ENCODE assay signal across 1 cellular context in the genomic region with DNA sequence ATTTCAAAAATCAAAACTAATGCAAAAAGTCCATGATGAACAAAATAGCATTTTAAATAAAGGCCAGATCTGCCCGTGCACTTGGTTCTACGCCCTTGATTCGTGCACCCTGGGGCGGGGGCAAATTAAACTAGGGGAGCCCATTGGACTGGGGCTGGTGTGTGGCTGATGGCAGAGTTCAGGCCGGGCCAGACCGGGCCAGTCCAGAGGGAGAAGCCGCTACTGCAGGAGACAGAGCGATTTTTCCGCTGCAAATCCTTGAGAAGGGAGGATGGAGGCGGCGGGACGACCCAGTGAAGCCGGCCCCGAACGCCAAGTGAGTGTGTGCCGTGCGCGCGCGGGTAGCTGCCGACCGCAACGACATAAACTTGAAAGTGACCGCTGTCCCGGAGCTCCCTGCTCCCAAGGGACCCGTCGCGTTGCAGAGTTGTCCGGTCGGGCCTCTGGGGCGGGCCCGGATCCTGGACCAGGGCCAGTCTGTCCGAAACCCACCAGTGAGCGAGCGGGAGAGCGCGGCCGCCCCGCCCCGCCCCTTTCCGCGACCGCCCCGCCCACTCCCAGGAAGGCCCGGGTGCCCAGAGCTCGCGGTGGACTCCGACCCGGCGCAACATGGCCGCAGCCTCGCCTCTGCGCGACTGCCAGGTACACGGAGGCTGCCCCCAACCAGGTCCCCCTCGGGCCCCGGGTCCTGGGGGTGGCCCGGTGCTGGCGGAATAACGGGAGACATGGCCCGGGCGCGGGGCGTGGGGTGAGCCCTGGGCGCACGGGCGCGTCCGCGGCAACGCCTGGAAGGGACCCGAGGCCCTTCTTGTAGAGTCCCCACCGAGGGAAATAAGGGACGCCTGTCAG.
A peak's percentile ranks its signal among the peaks of the same experiment; 100 is the strongest.
TF ChIP-seq lines count a peak whose summit lies in the region.

TSS of gene TTC38 (plus strand) at position 578 of the 849 bp plus-strand sequence. CDS start at position 610, 32 bp downstream.

TF ChIP-seq in HepG2, 621 proteins besides CTCF, POLR2A, EP300 and RAD21 (continued from another document and continues in another):
- TF ChIP-seq, protein P1, sequence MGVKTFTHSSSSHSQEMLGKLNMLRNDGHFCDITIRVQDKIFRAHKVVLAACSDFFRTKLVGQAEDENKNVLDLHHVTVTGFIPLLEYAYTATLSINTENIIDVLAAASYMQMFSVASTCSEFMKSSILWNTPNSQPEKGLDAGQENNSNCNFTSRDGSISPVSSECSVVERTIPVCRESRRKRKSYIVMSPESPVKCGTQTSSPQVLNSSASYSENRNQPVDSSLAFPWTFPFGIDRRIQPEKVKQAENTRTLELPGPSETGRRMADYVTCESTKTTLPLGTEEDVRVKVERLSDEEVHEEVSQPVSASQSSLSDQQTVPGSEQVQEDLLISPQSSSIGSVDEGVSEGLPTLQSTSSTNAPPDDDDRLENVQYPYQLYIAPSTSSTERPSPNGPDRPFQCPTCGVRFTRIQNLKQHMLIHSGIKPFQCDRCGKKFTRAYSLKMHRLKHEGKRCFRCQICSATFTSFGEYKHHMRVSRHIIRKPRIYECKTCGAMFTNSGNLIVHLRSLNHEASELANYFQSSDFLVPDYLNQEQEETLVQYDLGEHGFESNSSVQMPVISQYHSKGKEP (CRISPR knock-in tag; IDR thresholded peaks at IDR 0.05): 0 out of 2 replicates have a peak, but pooled peaks have one; percentile 17
- TF ChIP-seq RBM22 (optimal IDR thresholded peaks at IDR 0.05; ENCODE audit: low read length): no peak
- no peak for TF ChIP-seq ZNF543 (CRISPR knock-in tag; IDR thresholded peaks at IDR 0.05)
- no peak; the same call in 1 of the 2 replicates for TF ChIP-seq RBAK (CRISPR knock-in tag; IDR thresholded peaks at IDR 0.05)
- TF ChIP-seq ATF5 (CRISPR knock-in tag; IDR thresholded peaks at IDR 0.05; ENCODE audit: low read depth): no peak
- TF ChIP-seq DBP (CRISPR knock-in tag; IDR thresholded peaks at IDR 0.05; ENCODE audit: not compliant biosample characterization): no peak
- no peak for TF ChIP-seq MTF2 (CRISPR knock-in tag; IDR thresholded peaks at IDR 0.05; ENCODE audit: borderline replicate concordance)
- no peak for TF ChIP-seq ZKSCAN1 (IDR thresholded peaks at IDR 0.05; ENCODE audit: low read length)
- TF ChIP-seq, protein P2, sequence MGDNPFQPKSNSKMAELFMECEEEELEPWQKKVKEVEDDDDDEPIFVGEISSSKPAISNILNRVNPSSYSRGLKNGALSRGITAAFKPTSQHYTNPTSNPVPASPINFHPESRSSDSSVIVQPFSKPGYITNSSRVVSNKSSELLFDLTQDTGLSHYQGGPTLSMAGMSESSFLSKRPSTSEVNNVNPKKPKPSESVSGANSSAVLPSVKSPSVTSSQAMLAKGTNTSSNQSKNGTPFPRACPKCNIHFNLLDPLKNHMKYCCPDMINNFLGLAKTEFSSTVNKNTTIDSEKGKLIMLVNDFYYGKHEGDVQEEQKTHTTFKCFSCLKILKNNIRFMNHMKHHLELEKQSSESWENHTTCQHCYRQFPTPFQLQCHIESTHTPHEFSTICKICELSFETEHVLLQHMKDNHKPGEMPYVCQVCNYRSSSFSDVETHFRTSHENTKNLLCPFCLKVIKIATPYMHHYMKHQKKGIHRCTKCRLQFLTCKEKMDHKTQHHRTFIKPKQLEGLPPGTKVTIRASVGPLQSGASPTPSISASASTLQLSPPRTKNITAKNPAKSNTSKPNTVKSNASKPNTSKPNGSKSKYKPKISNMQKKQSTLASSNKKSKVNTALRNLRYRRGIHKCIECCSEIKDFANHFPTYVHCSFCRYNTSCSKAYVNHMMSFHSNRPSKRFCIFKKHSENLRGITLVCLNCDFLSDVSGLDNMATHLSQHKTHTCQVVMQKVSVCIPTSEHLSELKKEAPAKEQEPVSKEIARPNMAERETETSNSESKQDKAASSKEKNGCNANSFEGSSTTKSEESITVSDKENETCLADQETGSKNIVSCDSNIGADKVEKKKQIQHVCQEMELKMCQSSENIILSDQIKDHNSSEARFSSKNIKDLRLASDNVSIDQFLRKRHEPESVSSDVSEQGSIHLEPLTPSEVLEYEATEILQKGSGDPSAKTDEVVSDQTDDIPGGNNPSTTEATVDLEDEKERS (CRISPR knock-in tag; IDR thresholded peaks at IDR 0.05): no peak; the same call in 1 of the 2 replicates
- no peak for TF ChIP-seq ZNF251 (CRISPR knock-in tag; IDR thresholded peaks at IDR 0.05)
- 0 out of 2 replicates have a peak, but pooled peaks have one; percentile 34 for TF ChIP-seq JUND (CRISPR knock-in tag; IDR thresholded peaks at IDR 0.05)
- TF ChIP-seq GMEB2 (CRISPR knock-in tag; IDR thresholded peaks at IDR 0.05; ENCODE audit: low read depth): no peak
- TF ChIP-seq RFX1 (IDR thresholded peaks at IDR 0.05): no peak
- TF ChIP-seq MZF1 (CRISPR knock-in tag; IDR thresholded peaks at IDR 0.05; ENCODE audit: borderline replicate concordance): no peak
- TF ChIP-seq, protein P3, sequence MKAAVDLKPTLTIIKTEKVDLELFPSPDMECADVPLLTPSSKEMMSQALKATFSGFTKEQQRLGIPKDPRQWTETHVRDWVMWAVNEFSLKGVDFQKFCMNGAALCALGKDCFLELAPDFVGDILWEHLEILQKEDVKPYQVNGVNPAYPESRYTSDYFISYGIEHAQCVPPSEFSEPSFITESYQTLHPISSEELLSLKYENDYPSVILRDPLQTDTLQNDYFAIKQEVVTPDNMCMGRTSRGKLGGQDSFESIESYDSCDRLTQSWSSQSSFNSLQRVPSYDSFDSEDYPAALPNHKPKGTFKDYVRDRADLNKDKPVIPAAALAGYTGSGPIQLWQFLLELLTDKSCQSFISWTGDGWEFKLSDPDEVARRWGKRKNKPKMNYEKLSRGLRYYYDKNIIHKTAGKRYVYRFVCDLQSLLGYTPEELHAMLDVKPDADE (CRISPR knock-in tag; IDR thresholded peaks at IDR 0.05): no peak
- no peak for TF ChIP-seq ZNF83 (CRISPR knock-in tag; IDR thresholded peaks at IDR 0.05; ENCODE audit: borderline replicate concordance)
- no peak; the same call in 1 of the 2 replicates for TF ChIP-seq LCORL (IDR thresholded peaks at IDR 0.05)
- peak; percentile 66 for TF ChIP-seq LCORL (CRISPR knock-in tag; IDR thresholded peaks at IDR 0.05)
- 0 out of 2 replicates have a peak, but pooled peaks have one; percentile 34 for TF ChIP-seq ZNF160 (CRISPR knock-in tag; IDR thresholded peaks at IDR 0.05)
- TF ChIP-seq, protein P4, sequence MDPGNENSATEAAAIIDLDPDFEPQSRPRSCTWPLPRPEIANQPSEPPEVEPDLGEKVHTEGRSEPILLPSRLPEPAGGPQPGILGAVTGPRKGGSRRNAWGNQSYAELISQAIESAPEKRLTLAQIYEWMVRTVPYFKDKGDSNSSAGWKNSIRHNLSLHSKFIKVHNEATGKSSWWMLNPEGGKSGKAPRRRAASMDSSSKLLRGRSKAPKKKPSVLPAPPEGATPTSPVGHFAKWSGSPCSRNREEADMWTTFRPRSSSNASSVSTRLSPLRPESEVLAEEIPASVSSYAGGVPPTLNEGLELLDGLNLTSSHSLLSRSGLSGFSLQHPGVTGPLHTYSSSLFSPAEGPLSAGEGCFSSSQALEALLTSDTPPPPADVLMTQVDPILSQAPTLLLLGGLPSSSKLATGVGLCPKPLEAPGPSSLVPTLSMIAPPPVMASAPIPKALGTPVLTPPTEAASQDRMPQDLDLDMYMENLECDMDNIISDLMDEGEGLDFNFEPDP (CRISPR knock-in tag; conservative IDR thresholded peaks at IDR 0.05): no peak
- no peak for TF ChIP-seq NPAS2 (CRISPR knock-in tag; IDR thresholded peaks at IDR 0.05; ENCODE audit: borderline replicate concordance)
- peak; percentile 76 for TF ChIP-seq GABPB1 (CRISPR knock-in tag; IDR thresholded peaks at IDR 0.05)
- TF ChIP-seq AKAP8 (CRISPR knock-in tag; IDR thresholded peaks at IDR 0.05): no peak
- no peak for TF ChIP-seq TCF7L2 (IDR thresholded peaks at IDR 0.05; ENCODE audit: low read depth, low read length)
- TF ChIP-seq NCOR1 (IDR thresholded peaks at IDR 0.05; ENCODE audit: borderline replicate concordance, low read length): peak; percentile 57; the same call in 1 of the 2 replicates
- TF ChIP-seq STAT6 (CRISPR knock-in tag; IDR thresholded peaks at IDR 0.05; ENCODE audit: borderline replicate concordance): no peak
- TF ChIP-seq ZBTB3 (CRISPR knock-in tag; IDR thresholded peaks at IDR 0.05; ENCODE audit: borderline replicate concordance, low read depth): no peak; the same call in 1 of the 2 replicates
- no peak for TF ChIP-seq ZNF484 (CRISPR knock-in tag; IDR thresholded peaks at IDR 0.05; ENCODE audit: borderline replicate concordance, low read depth)
- peak; percentile 70; the same call in 1 of the 2 replicates for TF ChIP-seq ZNF441 (CRISPR knock-in tag; IDR thresholded peaks at IDR 0.05; ENCODE audit: borderline replicate concordance)
- 0 out of 2 replicates have a peak, but pooled peaks have one; percentile 17 for TF ChIP-seq CBX5 (CRISPR knock-in tag; IDR thresholded peaks at IDR 0.05; ENCODE audit: borderline replicate concordance)
- TF ChIP-seq, protein P5, sequence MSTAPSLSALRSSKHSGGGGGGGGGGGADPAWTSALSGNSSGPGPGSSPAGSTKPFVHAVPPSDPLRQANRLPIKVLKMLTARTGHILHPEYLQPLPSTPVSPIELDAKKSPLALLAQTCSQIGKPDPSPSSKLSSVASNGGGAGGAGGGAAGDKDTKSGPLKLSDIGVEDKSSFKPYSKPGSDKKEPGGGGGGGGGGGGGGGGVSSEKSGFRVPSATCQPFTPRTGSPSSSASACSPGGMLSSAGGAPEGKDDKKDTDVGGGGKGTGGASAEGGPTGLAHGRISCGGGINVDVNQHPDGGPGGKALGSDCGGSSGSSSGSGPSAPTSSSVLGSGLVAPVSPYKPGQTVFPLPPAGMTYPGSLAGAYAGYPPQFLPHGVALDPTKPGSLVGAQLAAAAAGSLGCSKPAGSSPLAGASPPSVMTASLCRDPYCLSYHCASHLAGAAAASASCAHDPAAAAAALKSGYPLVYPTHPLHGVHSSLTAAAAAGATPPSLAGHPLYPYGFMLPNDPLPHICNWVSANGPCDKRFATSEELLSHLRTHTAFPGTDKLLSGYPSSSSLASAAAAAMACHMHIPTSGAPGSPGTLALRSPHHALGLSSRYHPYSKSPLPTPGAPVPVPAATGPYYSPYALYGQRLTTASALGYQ (CRISPR knock-in tag; IDR thresholded peaks at IDR 0.05): no peak; the same call in 1 of the 2 replicates
- TF ChIP-seq ZNF552 (CRISPR knock-in tag; IDR thresholded peaks at IDR 0.05; ENCODE audit: borderline replicate concordance): no peak
- 0 out of 2 replicates have a peak, but pooled peaks have one; percentile 76 for TF ChIP-seq CSRNP1 (CRISPR knock-in tag; IDR thresholded peaks at IDR 0.05)
- TF ChIP-seq SALL2 (CRISPR knock-in tag; IDR thresholded peaks at IDR 0.05): no peak; the same call in 1 of the 2 replicates
- peak; percentile 68; the same call in 1 of the 2 replicates for TF ChIP-seq ZNF878 (CRISPR knock-in tag; IDR thresholded peaks at IDR 0.05)
- TF ChIP-seq CC2D1A (CRISPR knock-in tag; IDR thresholded peaks at IDR 0.05): no peak
- TF ChIP-seq BCL6 (CRISPR knock-in tag; IDR thresholded peaks at IDR 0.05): peak; percentile 76; the same call in 1 of the 2 replicates
- TF ChIP-seq ZNF317 (CRISPR knock-in tag; IDR thresholded peaks at IDR 0.05): no peak
